ENCODE assay signal across 21 cellular contexts in the genomic region with DNA sequence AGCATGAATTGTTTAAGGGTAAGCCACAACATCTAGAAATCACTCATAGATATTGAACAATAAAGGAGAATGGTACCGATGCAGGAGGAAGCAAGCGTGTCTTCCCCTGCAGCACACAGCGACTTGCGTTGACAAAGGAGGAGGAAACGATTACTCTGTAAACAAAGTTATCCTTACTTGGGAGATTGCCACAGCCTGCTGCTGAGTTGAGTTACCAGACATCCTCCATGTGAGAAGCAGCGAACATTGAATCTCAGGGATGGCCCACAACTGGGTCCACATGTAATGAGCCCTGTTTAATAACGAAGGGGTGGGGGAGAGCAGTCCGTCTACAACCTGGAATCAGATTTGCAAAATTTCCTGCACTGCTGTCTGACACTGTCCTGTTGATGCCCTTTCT. TPM values are rescaled to one million over a fixed set of nuclear protein-coding genes. Genes with fewer than 3 reads are reported as not detected.
DNase-seq lines count a peak whose midpoint lies in the region; ATAC-seq and TF ChIP-seq lines count a peak whose summit lies in the region.
"Had no signal": no experiment of that assay in that cellular context is flagged by ENCODE, and none has a peak within 500 bp of the region (broad histone marks: within the 10 kb centered on the region; RNA-seq: fewer than 3 reads in every experiment).

No MANE protein-coding gene starts in this region.

- intact Hi-C loops in activated CD4-positive, alpha-beta memory T cell treated with anti-CD3 and anti-CD28 coated beads for 36 hours (cut with micrococcal nuclease) = no loop called here
- intact Hi-C loops in prostate gland (cut with DNase I) = loop anchor here (5.0 to 10.0 kb wide), 2 partner anchors 87 to 169 kb away; partner anchors contain the start of gene METTL16

- peak; percentile 7 for DNase-seq in activated CD4-positive, alpha-beta memory T cell treated with anti-CD3 and anti-CD28 coated beads for 36 hours
- no peak for DNase-seq in activated CD4-positive, alpha-beta memory T cell treated with anti-CD3 and anti-CD28 coated beads, Interleukin-2, amount 10 ng/mL, durations not matched to agents 7 days and 5 days
- no peak for DNase-seq in T-helper 17 cell
- peak; percentile 44 for DNase-seq in fibroblast of gingiva (ENCODE audit: low read depth)
- peak; percentile 61 for DNase-seq in prostate gland (ENCODE audit: low spot score)
- DNase-seq in NCI-H82 (lab: John Stamatoyannopoulos, UW) = no peak
- DNase-seq in NCI-H187 treated with DMSO at 0.1 percent for 48 hours (lab: John Stamatoyannopoulos, UW) = no peak
- no peak for DNase-seq in NCI-H748 treated with DMSO at 0.1 percent for 48 hours (lab: John Stamatoyannopoulos, UW)
- DNase-seq: activated CD4-positive, alpha-beta T cell treated with anti-CD3 and anti-CD28 coated beads, Interleukin-2, amount 10 ng/mL, durations not matched to agents 7 days and 5 days; activated T-cell treated with anti-CD3 and anti-CD28 coated beads, Interleukin-2, amount 50 U/mL, for 4 hours; adrenal gland; C1 segment of cervical spinal cord; DMS53; effector memory CD4-positive, alpha-beta T cell; heart right ventricle; lower lobe of right lung; NCI-H1417 treated with DMSO at 0.1 percent for 48 hours; NCI-H2227 treated with DMSO at 0.1 percent for 48 hours; NK-92 treated with Interleukin-12 subunit alpha and Interleukin-12 subunit beta, amount 100 ng/mL, for 24 hours; spleen had no signal

- POLR2A ChIA-PET in activated CD4-positive, alpha-beta memory T cell treated with anti-CD3 and anti-CD28 coated beads for 36 hours (lab: Charles Lee) = no interaction called here
- POLR2A ChIA-PET in activated CD4-positive, alpha-beta memory T cell treated with anti-CD3 and anti-CD28 coated beads, Interleukin-2, amount 10 ng/mL, durations not matched to agents 7 days and 5 days (lab: Charles Lee) = no interaction called here

- no peak overlapping the region for H3K27ac ChIP-seq in prostate gland
- H3K27ac ChIP-seq: adrenal gland, heart right ventricle, lower lobe of right lung, spleen, suprapubic skin had no signal

- H3K36me3 ChIP-seq in prostate gland = peaks cover 0 to 7% of the 10 kb centered on the region in 2 donors

- ATAC-seq in T-helper 17 cell = no peak
- ATAC-seq: activated T-cell treated with anti-CD3 and anti-CD28 coated beads, Interleukin-2, amount 50 U/mL, for 4 hours; heart right ventricle; lower lobe of right lung had no signal

- no peaks in the 10 kb centered on the region for H3K27me3 ChIP-seq in prostate gland (replicated peaks; ENCODE audit: insufficient read depth)
- H3K27me3 ChIP-seq: adrenal gland, heart right ventricle, spleen, suprapubic skin had no signal

- H3K9me3 ChIP-seq in T-helper 17 cell (ENCODE audit: control insufficient read depth, low read length, poor library complexity, severe bottlenecking) (no peaks in the 10 kb centered on the region), prostate gland (no peaks in the 10 kb centered on the region)
- H3K9me3 ChIP-seq: adrenal gland, heart right ventricle, lower lobe of right lung, spleen, suprapubic skin had no signal

- CTCF ChIA-PET in activated CD4-positive, alpha-beta memory T cell treated with anti-CD3 and anti-CD28 coated beads for 36 hours (lab: Charles Lee) = interaction anchor here (1.1 kb wide), 1 partner anchor 8 kb away, joined by 3 read pairs; no protein-coding TSS in a partner anchor
- CTCF ChIA-PET in activated CD4-positive, alpha-beta memory T cell treated with anti-CD3 and anti-CD28 coated beads, Interleukin-2, amount 10 ng/mL, durations not matched to agents 7 days and 5 days (lab: Charles Lee) = no interaction called here

- TF ChIP-seq CTCF in prostate gland (IDR thresholded peaks at IDR 0.05) = no peak

- H3K4me1 Mint-ChIP-seq in activated CD4-positive, alpha-beta memory T cell treated with anti-CD3 and anti-CD28 coated beads for 36 hours (ENCODE audit: low read depth) = peaks cover under 1% of the 10 kb centered on the region
- peaks cover 10% of the 10 kb centered on the region for H3K4me1 Mint-ChIP-seq in activated CD4-positive, alpha-beta memory T cell treated with anti-CD3 and anti-CD28 coated beads, Interleukin-2, amount 10 ng/mL, durations not matched to agents 7 days and 5 days
- H3K4me1 Mint-ChIP-seq in T-helper 17 cell = peaks cover 3% of the 10 kb centered on the region

- no peak for TF ChIP-seq POLR2A in prostate gland (IDR thresholded peaks at IDR 0.05)

- no peak overlapping the region for H3K27ac Mint-ChIP-seq in activated CD4-positive, alpha-beta memory T cell treated with anti-CD3 and anti-CD28 coated beads for 36 hours
- H3K27ac Mint-ChIP-seq in activated CD4-positive, alpha-beta memory T cell treated with anti-CD3 and anti-CD28 coated beads, Interleukin-2, amount 10 ng/mL, durations not matched to agents 7 days and 5 days = no peak overlapping the region
- peak overlapping the region; percentile 41 for H3K27ac Mint-ChIP-seq in T-helper 17 cell

- peaks cover 5% of the 10 kb centered on the region for H3K4me1 ChIP-seq in prostate gland (replicated peaks)

- no peaks in the 10 kb centered on the region for H3K27me3 Mint-ChIP-seq in activated CD4-positive, alpha-beta memory T cell treated with anti-CD3 and anti-CD28 coated beads for 36 hours
- no peaks in the 10 kb centered on the region for H3K27me3 Mint-ChIP-seq in activated CD4-positive, alpha-beta memory T cell treated with anti-CD3 and anti-CD28 coated beads, Interleukin-2, amount 10 ng/mL, durations not matched to agents 7 days and 5 days
- no peaks in the 10 kb centered on the region for H3K27me3 Mint-ChIP-seq in T-helper 17 cell
- H3K27me3 Mint-ChIP-seq: activated CD4-positive, alpha-beta T cell treated with anti-CD3 and anti-CD28 coated beads, Interleukin-2, amount 10 ng/mL, durations not matched to agents 7 days and 5 days had no signal

- peaks cover 30% of the 10 kb centered on the region for H3K36me3 Mint-ChIP-seq in activated CD4-positive, alpha-beta memory T cell treated with anti-CD3 and anti-CD28 coated beads for 36 hours
- H3K36me3 Mint-ChIP-seq in activated CD4-positive, alpha-beta memory T cell treated with anti-CD3 and anti-CD28 coated beads, Interleukin-2, amount 10 ng/mL, durations not matched to agents 7 days and 5 days (ENCODE audit: low read depth) = peaks cover 50% of the 10 kb centered on the region
- peaks cover 4% of the 10 kb centered on the region for H3K36me3 Mint-ChIP-seq in T-helper 17 cell (ENCODE audit: low read depth)

- no peaks in the 10 kb centered on the region for H3K9me3 Mint-ChIP-seq in activated CD4-positive, alpha-beta memory T cell treated with anti-CD3 and anti-CD28 coated beads for 36 hours
- no peaks in the 10 kb centered on the region for H3K9me3 Mint-ChIP-seq in activated CD4-positive, alpha-beta memory T cell treated with anti-CD3 and anti-CD28 coated beads, Interleukin-2, amount 10 ng/mL, durations not matched to agents 7 days and 5 days
- H3K9me3 Mint-ChIP-seq: activated CD4-positive, alpha-beta T cell treated with anti-CD3 and anti-CD28 coated beads, Interleukin-2, amount 10 ng/mL, durations not matched to agents 7 days and 5 days; activated T-cell treated with anti-CD3 and anti-CD28 coated beads, Interleukin-2, amount 50 U/mL, for 4 hours had no signal

- no peak overlapping the region for H3K4me3 Mint-ChIP-seq in activated CD4-positive, alpha-beta memory T cell treated with anti-CD3 and anti-CD28 coated beads for 36 hours
- no peak overlapping the region for H3K4me3 Mint-ChIP-seq in activated CD4-positive, alpha-beta memory T cell treated with anti-CD3 and anti-CD28 coated beads, Interleukin-2, amount 10 ng/mL, durations not matched to agents 7 days and 5 days
- H3K4me3 Mint-ChIP-seq in T-helper 17 cell = no peak overlapping the region
- H3K4me3 Mint-ChIP-seq: activated CD4-positive, alpha-beta T cell treated with anti-CD3 and anti-CD28 coated beads, Interleukin-2, amount 10 ng/mL, durations not matched to agents 7 days and 5 days; activated T-cell treated with anti-CD3 and anti-CD28 coated beads, Interleukin-2, amount 50 U/mL, for 4 hours had no signal

- WGBS in prostate gland = 24% methylated on average over 8 of the region's 8 CpGs

- no peak overlapping the region for H3K4me3 ChIP-seq in prostate gland
- H3K4me3 ChIP-seq: adrenal gland, heart right ventricle, lower lobe of right lung, spleen, suprapubic skin had no signal

RNA-seq across cellular contexts. Expression of gene CLUH, which starts 27.7 kb away (rescaled TPM):
- total RNA-seq in activated CD4-positive, alpha-beta memory T cell treated with anti-CD3 and anti-CD28 coated beads for 36 hours = 10 to 100 TPM; 78.4 to 80.4 TPM
- total RNA-seq in activated CD4-positive, alpha-beta memory T cell treated with anti-CD3 and anti-CD28 coated beads, Interleukin-2, amount 10 ng/mL, durations not matched to agents 7 days and 5 days = 10 to 100 TPM; 36.4 to 37.9 TPM
- total RNA-seq in T-helper 17 cell = 10 to 100 TPM; 55.2 to 68.6 TPM
- 100 to 1,000 TPM in 1 of 2 donors, 10 to 100 TPM in 1; 68.5 to 137 TPM for total RNA-seq in prostate gland

Comparison
In these comparisons a context has a peak if more than half of its experiments do, and no peak if none do; other contexts are left out.
1. DNase-seq: peak in activated CD4-positive, alpha-beta memory T cell treated with anti-CD3 and anti-CD28 coated beads for 36 hours (single experiment), fibroblast of gingiva (single experiment) and prostate gland (single experiment); none in activated CD4-positive, alpha-beta memory T cell treated with anti-CD3 and anti-CD28 coated beads, Interleukin-2, amount 10 ng/mL, durations not matched to agents 7 days and 5 days (single experiment), T-helper 17 cell (0 of 3), NCI-H82 (single experiment), NCI-H187 treated with DMSO at 0.1 percent for 48 hours (single experiment) and NCI-H748 treated with DMSO at 0.1 percent for 48 hours (single experiment).